ENCODE assay signal across 20 cellular contexts in genomic region chr21:25983745-25984144, GRCh38.
A peak's percentile ranks its signal among the peaks of the same experiment; 100 is the strongest.
DNase-seq lines count a peak whose midpoint lies in the region; ATAC-seq and TF ChIP-seq lines count a peak whose summit lies in the region.
"Had no signal": no experiment of that assay in that cellular context is flagged by ENCODE, and none has a peak within 500 bp of the region (broad histone marks: within the 10 kb centered on the region; RNA-seq: fewer than 3 reads in every experiment).

No MANE protein-coding gene starts in this region.

- H3K36me3 Mint-ChIP-seq in endothelial cell (ENCODE audit: low read depth, unreplicated experiment) = peaks cover 50% of the 10 kb centered on the region
- H3K36me3 Mint-ChIP-seq: natural killer cell had no signal

- ATAC-seq in left lung = peak; percentile 22
- ATAC-seq: natural killer cell had no signal

- CTCF ChIA-PET in OCI-LY7 (lab: Charles Lee; ENCODE audit: unreplicated experiment) = no interaction called here

- no peak overlapping the region for H3K4me3 ChIP-seq in left lung
- no peak overlapping the region for H3K4me3 ChIP-seq in subcutaneous abdominal adipose tissue (ENCODE audit: low read depth in 1 of 5, low read length in 5 of 5)
- no peak overlapping the region for H3K4me3 ChIP-seq in OCI-LY7 (ENCODE audit: low read depth, low read length, poor library complexity, severe bottlenecking)
- H3K4me3 ChIP-seq: sigmoid colon had no signal

- no peaks in the 10 kb centered on the region for H4K20me1 ChIP-seq in OCI-LY7 (ENCODE audit: insufficient read depth, low read length)

- no peak overlapping the region for H3K9ac ChIP-seq in subcutaneous abdominal adipose tissue (ENCODE audit: low read length in 5 of 5)

- H3K9me3 Mint-ChIP-seq in endothelial cell (ENCODE audit: unreplicated experiment) = peaks cover 5% of the 10 kb centered on the region
- H3K9me3 Mint-ChIP-seq: activated CD4-positive, alpha-beta memory T cell treated with anti-CD3 and anti-CD28 coated beads, Interleukin-2, amount 10 ng/mL, durations not matched to agents 7 days and 5 days; natural killer cell; type B pancreatic cell had no signal

- H3K4me1 ChIP-seq in left lung (no peaks in the 10 kb centered on the region), subcutaneous abdominal adipose tissue (ENCODE audit: control insufficient read depth in 5 of 5, insufficient read depth in 5 of 5, low read length in 5 of 5) (peaks cover 0 to 17% (median 0%) of the 10 kb centered on the region in 5 donors), OCI-LY7 (ENCODE audit: insufficient read depth, low read length, poor library complexity, severe bottlenecking) (no peaks in the 10 kb centered on the region)

- H2AFZ ChIP-seq in OCI-LY7 (ENCODE audit: low read length) = no peak overlapping the region

- intact Hi-C loops in left lung (cut with DNase I) = no loop called here
- intact Hi-C loops in OCI-LY7 (cut with micrococcal nuclease; ENCODE audit: unreplicated experiment) = no loop called here

- H3K27me3 Mint-ChIP-seq in endothelial cell (ENCODE audit: unreplicated experiment) = peaks cover 14% of the 10 kb centered on the region
- H3K27me3 Mint-ChIP-seq: activated CD4-positive, alpha-beta memory T cell treated with anti-CD3 and anti-CD28 coated beads, Interleukin-2, amount 10 ng/mL, durations not matched to agents 7 days and 5 days; CD4-positive, CD25-positive, alpha-beta regulatory T cell; type B pancreatic cell had no signal

- H3K27me3 ChIP-seq in left lung (no peaks in the 10 kb centered on the region), subcutaneous abdominal adipose tissue (ENCODE audit: control insufficient read depth in 5 of 5, insufficient read depth in 4 of 5, low read length in 5 of 5) (no peaks in the 10 kb centered on the region)
- H3K27me3 ChIP-seq: sigmoid colon had no signal

- H3K4me3 Mint-ChIP-seq in endothelial cell (ENCODE audit: unreplicated experiment) = peak overlapping the region; percentile 8
- H3K4me3 Mint-ChIP-seq: activated CD4-positive, alpha-beta memory T cell treated with anti-CD3 and anti-CD28 coated beads, Interleukin-2, amount 10 ng/mL, durations not matched to agents 7 days and 5 days; CD4-positive, CD25-positive, alpha-beta regulatory T cell; natural killer cell; type B pancreatic cell had no signal

- no peaks in the 10 kb centered on the region for H3K9me2 ChIP-seq in OCI-LY7 (ENCODE audit: insufficient read depth, low read length)

- DNase-seq in NCI-H82 (lab: John Stamatoyannopoulos, UW) = peak; percentile 20
- DNase-seq in NCI-H82 treated with DMSO at 0.1 percent for 48 hours (lab: John Stamatoyannopoulos, UW; ENCODE audit: unreplicated experiment) = no peak
- DNase-seq in endothelial cell (ENCODE audit: low spot score) = no peak
- no peak for DNase-seq in left lung
- no peak for DNase-seq in stimulated activated CD4-positive, alpha-beta T cell treated with anti-CD3 and anti-CD28 coated beads, Interleukin-12 subunit alpha, Interleukin-12 subunit beta, amount 100 ng/mL, for 4 hours
- DNase-seq in NCI-H510A treated with DMSO at 0.1 percent for 48 hours (lab: John Stamatoyannopoulos, UW) = no peak
- DNase-seq in OCI-LY7 (ENCODE audit: low spot score) = no peak
- DNase-seq: activated CD4-positive, alpha-beta memory T cell treated with anti-CD3 and anti-CD28 coated beads, Interleukin-2, amount 10 ng/mL, durations not matched to agents 7 days and 5 days; activated T-cell treated with anti-CD3 and anti-CD28 coated beads, Interleukin-2, amount 50 U/mL, for 48 hours; CD4-positive, CD25-positive, alpha-beta regulatory T cell; DMS79 treated with DMSO at 0.1 percent for 48 hours; hippocampal formation; natural killer cell; NCI-H510A; sigmoid colon; stimulated activated CD4-positive, alpha-beta T cell treated with anti-CD3 and anti-CD28 coated beads, Interleukin-4, amount 100 ng/mL, for 4 hours had no signal

- no peaks in the 10 kb centered on the region for H3K79me2 ChIP-seq in OCI-LY7 (ENCODE audit: insufficient read depth, low read depth, low read length)

- H3K4me2 ChIP-seq in OCI-LY7 (ENCODE audit: low read length) = no peak overlapping the region

- POLR2A ChIA-PET in OCI-LY7 (lab: Charles Lee) = interaction anchor here (0.7 to 1.9 kb wide), 5 partner anchors 10 to 45 kb away, joined by 3 to 7 read pairs (median 4); no protein-coding TSS in a partner anchor

- no peak for TF ChIP-seq CTCF in endothelial cell (IDR thresholded peaks at IDR 0.05; ENCODE audit: unreplicated experiment)
- TF ChIP-seq CTCF in left lung (IDR thresholded peaks at IDR 0.05) = no peak
- TF ChIP-seq CTCF in OCI-LY7 (conservative IDR thresholded peaks at IDR 0.05; ENCODE audit: low read length) = no peak

- H3K27ac ChIP-seq in left lung = no peak overlapping the region
- H3K27ac ChIP-seq in subcutaneous abdominal adipose tissue (ENCODE audit: low read depth, low read length) = peak overlapping the region; percentile 54
- H3K27ac ChIP-seq in OCI-LY7 (ENCODE audit: low read depth, low read length, poor library complexity, severe bottlenecking) = no peak overlapping the region
- H3K27ac ChIP-seq: 22Rv1, sigmoid colon, VCaP had no signal

- no TSS peak for BruUV-seq in OCI-LY7 (replicated peaks; lab: Mats Ljungman, UMichigan)

- H3K4me1 Mint-ChIP-seq in endothelial cell (ENCODE audit: unreplicated experiment) = peaks cover 66% of the 10 kb centered on the region
- H3K4me1 Mint-ChIP-seq: activated CD4-positive, alpha-beta memory T cell treated with anti-CD3 and anti-CD28 coated beads, Interleukin-2, amount 10 ng/mL, durations not matched to agents 7 days and 5 days; CD4-positive, CD25-positive, alpha-beta regulatory T cell; natural killer cell had no signal

- H3K9me3 ChIP-seq in left lung = no peaks in the 10 kb centered on the region
- H3K9me3 ChIP-seq in subcutaneous abdominal adipose tissue (ENCODE audit: control insufficient read depth in 5 of 5, low read length in 5 of 5) = no peaks in the 10 kb centered on the region
- H3K9me3 ChIP-seq in OCI-LY7 (ENCODE audit: low read length) = no peaks in the 10 kb centered on the region
- H3K9me3 ChIP-seq: sigmoid colon had no signal

- peak overlapping the region; percentile 85 for H3K27ac Mint-ChIP-seq in endothelial cell (ENCODE audit: unreplicated experiment)
- H3K27ac Mint-ChIP-seq: activated CD4-positive, alpha-beta memory T cell treated with anti-CD3 and anti-CD28 coated beads, Interleukin-2, amount 10 ng/mL, durations not matched to agents 7 days and 5 days; CD4-positive, CD25-positive, alpha-beta regulatory T cell; natural killer cell; type B pancreatic cell had no signal

- H3K36me3 ChIP-seq in left lung (peaks cover 0 to 25% of the 10 kb centered on the region in 2 donors), subcutaneous abdominal adipose tissue (ENCODE audit: control insufficient read depth in 5 of 5, insufficient read depth in 5 of 5, low read length in 5 of 5) (peaks cover 0 to 14% (median 2%) of the 10 kb centered on the region in 5 donors), OCI-LY7 (ENCODE audit: insufficient read depth, low read length) (no peaks in the 10 kb centered on the region)
